8 cellular contexts compared by ENCODE assay signal in genomic region chr17:78168906-78169793, GRCh38. TPM values are rescaled to one million over a fixed set of nuclear protein-coding genes. Genes with fewer than 3 reads are reported as not detected.
DNase-seq lines count a peak whose midpoint lies in the region; ATAC-seq and TF ChIP-seq lines count a peak whose summit lies in the region.

No MANE protein-coding gene starts in this region.

- no peaks in the 10 kb centered on the region for H3K79me2 ChIP-seq in Karpas-422 (ENCODE audit: low read length)

- H3K4me3 ChIP-seq in Karpas-422 (ENCODE audit: low read length), result peak overlapping the region; percentile 80
- peak overlapping the region; percentile 97 for H3K4me3 ChIP-seq in coronary artery
- H3K4me3 ChIP-seq in right lobe of liver, result peak overlapping the region; percentile 38 to 79 (median 66)

- peaks cover 34% of the 10 kb centered on the region for H3K36me3 Mint-ChIP-seq in activated CD4-positive, alpha-beta T cell treated with anti-CD3 and anti-CD28 coated beads for 36 hours (ENCODE audit: low read depth)

- H3K27me3 ChIP-seq in Karpas-422 (ENCODE audit: low read length), result peaks cover 3% of the 10 kb centered on the region; the same call in 1 of the 2 replicates
- H3K27me3 ChIP-seq in right lobe of liver, result no peaks in the 10 kb centered on the region

- peak overlapping the region; percentile 75 for H3K9ac ChIP-seq in Karpas-422 (ENCODE audit: low read length)

- H3K9me3 ChIP-seq in Karpas-422 (ENCODE audit: low read length) (no peaks in the 10 kb centered on the region), right lobe of liver (no peaks in the 10 kb centered on the region)

- CTCF ChIA-PET in activated CD4-positive, alpha-beta T cell treated with anti-CD3 and anti-CD28 coated beads for 36 hours (lab: Charles Lee), result interaction anchor here (0.6 to 2.0 kb wide), 3 partner anchors 54 to 84 kb away, joined by 3 to 5 read pairs (median 3); no protein-coding TSS in a partner anchor

- DNase-seq in C1 segment of cervical spinal cord (lab: John Stamatoyannopoulos, UW), result peak in 12 of 14 donors; percentile 18 to 73 (median 43)
- no peak for DNase-seq in Karpas-422
- DNase-seq in activated CD4-positive, alpha-beta T cell treated with anti-CD3 and anti-CD28 coated beads for 36 hours, result peak; percentile 78
- DNase-seq in coronary artery (ENCODE audit: low spot score), result no peak
- peak; percentile 74 to 81 (median 75) for DNase-seq in right lobe of liver
- DNase-seq in stimulated activated CD8-positive, alpha-beta memory T cell treated with anti-CD3 and anti-CD28 coated beads, Interleukin-12 subunit alpha, Interleukin-12 subunit beta, amount 100 ng/mL, for 24 hours (ENCODE audit: extremely low read depth), result peak; percentile 43

- H3K4me2 ChIP-seq in Karpas-422 (ENCODE audit: low read depth, low read length, poor library complexity, severe bottlenecking), result peak overlapping the region; percentile 88

- 20% methylated on average over 3 of the region's 38 CpGs for WGBS in right lobe of liver (ENCODE audit: insufficient coverage, low coverage, low lambda C conversion rate, missing lambda C conversion rate)

- ATAC-seq in GM19372 (IDR thresholded peaks at IDR 0.05; ENCODE audit: low read depth, unreplicated experiment) (peak; percentile 27), right lobe of liver (peak; percentile 42 to 60 (median 56)), GM21367 (IDR thresholded peaks at IDR 0.05; ENCODE audit: unreplicated experiment) (no peak)
- peak; percentile 36 for ATAC-seq in activated CD4-positive, alpha-beta T cell treated with anti-CD3 and anti-CD28 coated beads for 36 hours

- H3K4me1 Mint-ChIP-seq in activated CD4-positive, alpha-beta T cell treated with anti-CD3 and anti-CD28 coated beads for 36 hours, result peaks cover 42% of the 10 kb centered on the region

- no peak overlapping the region for H3K27ac ChIP-seq in Karpas-422 (ENCODE audit: low read length)
- peak overlapping the region; percentile 96 to 97 for H3K27ac ChIP-seq in coronary artery
- peak overlapping the region in 2 of 3 donors; percentile 57 to 67 for H3K27ac ChIP-seq in right lobe of liver

- TF ChIP-seq CTCF in coronary artery (IDR thresholded peaks at IDR 0.05), result no peak
- TF ChIP-seq CTCF in right lobe of liver (IDR thresholded peaks at IDR 0.05), result no peak

- TF ChIP-seq POLR2A in right lobe of liver (IDR thresholded peaks at IDR 0.05), result no peak

- no peaks in the 10 kb centered on the region for H3K27me3 Mint-ChIP-seq in activated CD4-positive, alpha-beta T cell treated with anti-CD3 and anti-CD28 coated beads for 36 hours

- no peaks in the 10 kb centered on the region; the same call in 1 of the 2 replicates for H3K36me3 ChIP-seq in Karpas-422 (ENCODE audit: insufficient read depth, low read length)
- peaks cover 0 to 9% (median 4%) of the 10 kb centered on the region in 4 donors for H3K36me3 ChIP-seq in right lobe of liver

- H3K27ac Mint-ChIP-seq in activated CD4-positive, alpha-beta T cell treated with anti-CD3 and anti-CD28 coated beads for 36 hours, result peak overlapping the region; percentile 55

- intact Hi-C loops in activated CD4-positive, alpha-beta T cell treated with anti-CD3 and anti-CD28 coated beads for 36 hours (cut with DNase I, micrococcal nuclease), result loop anchor here (1.0 to 5.0 kb wide), 8 partner anchors 18 to 56 kb away; partner anchors contain the start of genes AFMID (in 2 of the 2), TK1 (in 2 of the 2), BIRC5 (in 1 of the 2) and TMC6 (in 1 of the 2)
- intact Hi-C loops in right lobe of liver (cut with DNase I), result loop anchor here in 1 of 2 donors (5.0 kb wide), 1 partner anchor 57 kb away; no protein-coding TSS in a partner anchor

- H2AFZ ChIP-seq in Karpas-422 (ENCODE audit: low read length), result peak overlapping the region; percentile 50; the same call in 1 of the 2 replicates

- H3K9me3 Mint-ChIP-seq in activated CD4-positive, alpha-beta T cell treated with anti-CD3 and anti-CD28 coated beads for 36 hours (ENCODE audit: low read depth), result no peaks in the 10 kb centered on the region

- H3K9me2 ChIP-seq in Karpas-422 (replicated peaks; ENCODE audit: insufficient read depth, low read length), result no peaks in the 10 kb centered on the region

- peak overlapping the region; percentile 71 for H3K4me3 Mint-ChIP-seq in activated CD4-positive, alpha-beta T cell treated with anti-CD3 and anti-CD28 coated beads for 36 hours

- peaks cover 14% of the 10 kb centered on the region; the same call in 1 of the 2 replicates for H4K20me1 ChIP-seq in Karpas-422 (ENCODE audit: insufficient read depth, low read depth, low read length)

- H3K4me1 ChIP-seq in Karpas-422 (ENCODE audit: low read length), result peaks cover 40% of the 10 kb centered on the region
- H3K4me1 ChIP-seq in right lobe of liver, result peaks cover 0 to 13% (median under 1%) of the 10 kb centered on the region in 4 donors

- POLR2A ChIA-PET in activated CD4-positive, alpha-beta T cell treated with anti-CD3 and anti-CD28 coated beads for 36 hours (lab: Charles Lee), result no interaction called here

RNA-seq across cellular contexts. Expression of gene SYNGR2, which starts 0.8 kb away (rescaled TPM):
- 31.9 and 33.6 TPM in 2 replicates for total RNA-seq in Karpas-422 (2014; rRNA removed; shearing (Covaris generic); ENCODE audit: low replicate concordance)
- 10 to 100 TPM; 79.1 to 89.2 TPM for total RNA-seq in activated CD4-positive, alpha-beta T cell treated with anti-CD3 and anti-CD28 coated beads for 36 hours
- total RNA-seq in right lobe of liver, result 10 to 100 TPM; 43.3 to 55.8 (median 50.4) TPM

RNA-seq across cellular contexts. Expression of gene TK1, which starts 17.7 kb away (rescaled TPM):
- total RNA-seq in Karpas-422 (2014; rRNA removed; shearing (Covaris generic); ENCODE audit: low replicate concordance), result 22.7 and 48.0 TPM in 2 replicates
- total RNA-seq in activated CD4-positive, alpha-beta T cell treated with anti-CD3 and anti-CD28 coated beads for 36 hours, result 100 to 1,000 TPM; 157 to 195 TPM
- 1 to 10 TPM; 2.1 to 8.3 (median 4.7) TPM for total RNA-seq in right lobe of liver

RNA-seq across cellular contexts. Expression of gene AFMID, which starts 18.0 kb away (rescaled TPM):
- total RNA-seq in Karpas-422 (2014; rRNA removed; shearing (Covaris generic); ENCODE audit: low replicate concordance), result 94.3 and 104 TPM in 2 replicates
- 10 to 100 TPM; 26.3 to 26.7 TPM for total RNA-seq in activated CD4-positive, alpha-beta T cell treated with anti-CD3 and anti-CD28 coated beads for 36 hours
- total RNA-seq in right lobe of liver, result 100 to 1,000 TPM in 5 of 6 experiments, 10 to 100 TPM in 1; 96.6 to 156 (median 142) TPM

RNA-seq across cellular contexts. Expression of gene C17orf99, which starts 23.0 kb away (rescaled TPM):
- not detected in 2 replicates for total RNA-seq in Karpas-422 (2014; rRNA removed; shearing (Covaris generic); ENCODE audit: low replicate concordance)
- not detected for total RNA-seq in activated CD4-positive, alpha-beta T cell treated with anti-CD3 and anti-CD28 coated beads for 36 hours
- not detected for total RNA-seq in right lobe of liver

RNA-seq across cellular contexts. Expression of gene TMC8, which starts 38.6 kb away (rescaled TPM):
- 57.9 and 113 TPM in 2 replicates for total RNA-seq in Karpas-422 (2014; rRNA removed; shearing (Covaris generic); ENCODE audit: low replicate concordance)
- 100 to 1,000 TPM; 123 to 139 TPM for total RNA-seq in activated CD4-positive, alpha-beta T cell treated with anti-CD3 and anti-CD28 coated beads for 36 hours
- 1 to 10 TPM; 2.4 to 7.2 (median 4.8) TPM for total RNA-seq in right lobe of liver

Comparison
In these comparisons a context has a peak if more than half of its experiments do, and no peak if none do; other contexts are left out.
1. DNase-seq: peak in C1 segment of cervical spinal cord (12 of 14), activated CD4-positive, alpha-beta T cell treated with anti-CD3 and anti-CD28 coated beads for 36 hours (single experiment), right lobe of liver (3 of 3) and stimulated activated CD8-positive, alpha-beta memory T cell treated with anti-CD3 and anti-CD28 coated beads, Interleukin-12 subunit alpha, Interleukin-12 subunit beta, amount 100 ng/mL, for 24 hours (single experiment); none in Karpas-422 (single experiment) and coronary artery (single experiment).
2. Peak in every context shown above with its lines, with median percentiles within 50 percentile points of each other: H3K4me3 ChIP-seq.